In genomic region chr18:62576858-62577512, GRCh38 we compare ENCODE assay signal across 13 cellular contexts. TPM values are rescaled to one million over a fixed set of nuclear protein-coding genes. Genes with fewer than 3 reads are reported as not detected.
A peak's percentile ranks its signal among the peaks of the same experiment; 100 is the strongest.
DNase-seq lines count a peak whose midpoint lies in the region; ATAC-seq and TF ChIP-seq lines count a peak whose summit lies in the region.
"Had no signal": no experiment of that assay in that cellular context is flagged by ENCODE, and none has a peak within 500 bp of the region (broad histone marks: within the 10 kb centered on the region; RNA-seq: fewer than 3 reads in every experiment).

No MANE protein-coding gene starts in this region.

- peaks cover 72% of the 10 kb centered on the region for H3K36me3 Mint-ChIP-seq in dendritic cell treated with granulocyte-macrophage colony-stimulating factor and Interleukin-4, amounts not matched to agents 40 ng/mL and 50 ng/mL, for 4 days (ENCODE audit: low read depth)
- H3K36me3 Mint-ChIP-seq in natural killer cell treated with Interleukin-12 subunit alpha and Interleukin-12 subunit beta and Interleukin-15 and Interleukin-18, amount 100 ng/mL, for 72 hours, result peaks cover 29% of the 10 kb centered on the region

- peak overlapping the region; percentile 75 for H3K27ac Mint-ChIP-seq in dendritic cell treated with granulocyte-macrophage colony-stimulating factor and Interleukin-4, amounts not matched to agents 40 ng/mL and 50 ng/mL, for 4 days
- no peak overlapping the region for H3K27ac Mint-ChIP-seq in natural killer cell treated with Interleukin-12 subunit alpha and Interleukin-12 subunit beta and Interleukin-15 and Interleukin-18, amount 100 ng/mL, for 72 hours

- peak overlapping the region; percentile 54 for H3K4me3 Mint-ChIP-seq in dendritic cell treated with granulocyte-macrophage colony-stimulating factor and Interleukin-4, amounts not matched to agents 40 ng/mL and 50 ng/mL, for 4 days
- H3K4me3 Mint-ChIP-seq in natural killer cell treated with Interleukin-12 subunit alpha and Interleukin-12 subunit beta and Interleukin-15 and Interleukin-18, amount 100 ng/mL, for 72 hours, result no peak overlapping the region
- H3K4me3 Mint-ChIP-seq: activated T-helper 17 cell treated with anti-CD3 and anti-CD28 coated beads, Interleukin-2, amount 50 U/mL, for 72 hours; immature natural killer cell had no signal

- no peaks in the 10 kb centered on the region for H3K27me3 Mint-ChIP-seq in dendritic cell treated with granulocyte-macrophage colony-stimulating factor and Interleukin-4, amounts not matched to agents 40 ng/mL and 50 ng/mL, for 4 days
- no peaks in the 10 kb centered on the region for H3K27me3 Mint-ChIP-seq in natural killer cell treated with Interleukin-12 subunit alpha and Interleukin-12 subunit beta and Interleukin-15 and Interleukin-18, amount 100 ng/mL, for 72 hours
- H3K27me3 Mint-ChIP-seq: activated T-helper 17 cell treated with anti-CD3 and anti-CD28 coated beads, Interleukin-2, amount 50 U/mL, for 72 hours had no signal

- no peaks in the 10 kb centered on the region for H3K9me3 Mint-ChIP-seq in dendritic cell treated with granulocyte-macrophage colony-stimulating factor and Interleukin-4, amounts not matched to agents 40 ng/mL and 50 ng/mL, for 4 days
- no peaks in the 10 kb centered on the region for H3K9me3 Mint-ChIP-seq in natural killer cell treated with Interleukin-12 subunit alpha and Interleukin-12 subunit beta and Interleukin-15 and Interleukin-18, amount 100 ng/mL, for 72 hours
- H3K9me3 Mint-ChIP-seq: activated T-helper 17 cell treated with anti-CD3 and anti-CD28 coated beads, Interleukin-2, amount 50 U/mL, for 72 hours; immature natural killer cell had no signal

- peak; percentile 58 for ATAC-seq in GM21390 (IDR thresholded peaks at IDR 0.05; ENCODE audit: unreplicated experiment)
- ATAC-seq in HG03280 (IDR thresholded peaks at IDR 0.05; ENCODE audit: unreplicated experiment), result peak; percentile 74
- ATAC-seq in HG03354 (IDR thresholded peaks at IDR 0.05; ENCODE audit: poor library complexity, severe bottlenecking, unreplicated experiment), result no peak
- no peak for ATAC-seq in Right ventricle myocardium superior (ENCODE audit: poor library complexity)
- no peak for ATAC-seq in natural killer cell treated with Interleukin-12 subunit alpha and Interleukin-12 subunit beta and Interleukin-15 and Interleukin-18, amount 100 ng/mL, for 72 hours
- ATAC-seq: activated T-helper 17 cell treated with anti-CD3 and anti-CD28 coated beads, Interleukin-2, amount 50 U/mL, for 72 hours had no signal

- DNase-seq in GM13977 (ENCODE audit: low spot score) (peak; percentile 42), hippocampal formation (lab: John Stamatoyannopoulos, UW) (no peak), Right ventricle myocardium superior (no peak)
- no peak for DNase-seq in natural killer cell treated with Interleukin-12 subunit alpha and Interleukin-12 subunit beta and Interleukin-15 and Interleukin-18, amount 100 ng/mL, for 72 hours (ENCODE audit: low spot score)
- DNase-seq: immature natural killer cell; NCI-H1694 treated with DMSO at 0.1 percent for 48 hours; Peyer's patch; stimulated activated naive CD4-positive, alpha-beta T cell had no signal

- in situ Hi-C loops in GM13977 (cut with MboI; ENCODE audit: low pct_unique_long_range_greater_than_20kb, low sequenced_read_pairs, unreplicated experiment), result no loop called here

- peaks cover 30% of the 10 kb centered on the region for H3K4me1 Mint-ChIP-seq in dendritic cell treated with granulocyte-macrophage colony-stimulating factor and Interleukin-4, amounts not matched to agents 40 ng/mL and 50 ng/mL, for 4 days (ENCODE audit: low read depth)
- peaks cover 7 to 14% of the 10 kb centered on the region in 2 donors for H3K4me1 Mint-ChIP-seq in natural killer cell treated with Interleukin-12 subunit alpha and Interleukin-12 subunit beta and Interleukin-15 and Interleukin-18, amount 100 ng/mL, for 72 hours (ENCODE audit: low read depth in 2 of 2)

- intact Hi-C loops in dendritic cell treated with granulocyte-macrophage colony-stimulating factor and Interleukin-4, amounts not matched to agents 40 ng/mL and 50 ng/mL, for 4 days (cut with micrococcal nuclease), result no loop called here
- intact Hi-C loops in Right ventricle myocardium superior (cut with DNase I), result no loop called here

- no peak for TF ChIP-seq CTCF in GM13977 (IDR thresholded peaks at IDR 0.05; ENCODE audit: extremely low read depth, insufficient read depth, missing control alignments)

RNA-seq across cellular contexts. Expression of gene ZCCHC2, which starts 54.2 kb away (rescaled TPM):
- 16.1 TPM for total RNA-seq in Right ventricle myocardium superior
- total RNA-seq in natural killer cell treated with Interleukin-12 subunit alpha and Interleukin-12 subunit beta and Interleukin-15 and Interleukin-18, amount 100 ng/mL, for 72 hours, result 10 to 100 TPM; 46.3 to 51.2 TPM

Comparison
In these comparisons a context has a peak if more than half of its experiments do, and no peak if none do; other contexts are left out.
1. ATAC-seq: peak in GM21390 (single experiment) and HG03280 (single experiment); none in HG03354 (single experiment), Right ventricle myocardium superior (single experiment) and natural killer cell treated with Interleukin-12 subunit alpha and Interleukin-12 subunit beta and Interleukin-15 and Interleukin-18, amount 100 ng/mL, for 72 hours (0 of 2).